In the genomic region with DNA sequence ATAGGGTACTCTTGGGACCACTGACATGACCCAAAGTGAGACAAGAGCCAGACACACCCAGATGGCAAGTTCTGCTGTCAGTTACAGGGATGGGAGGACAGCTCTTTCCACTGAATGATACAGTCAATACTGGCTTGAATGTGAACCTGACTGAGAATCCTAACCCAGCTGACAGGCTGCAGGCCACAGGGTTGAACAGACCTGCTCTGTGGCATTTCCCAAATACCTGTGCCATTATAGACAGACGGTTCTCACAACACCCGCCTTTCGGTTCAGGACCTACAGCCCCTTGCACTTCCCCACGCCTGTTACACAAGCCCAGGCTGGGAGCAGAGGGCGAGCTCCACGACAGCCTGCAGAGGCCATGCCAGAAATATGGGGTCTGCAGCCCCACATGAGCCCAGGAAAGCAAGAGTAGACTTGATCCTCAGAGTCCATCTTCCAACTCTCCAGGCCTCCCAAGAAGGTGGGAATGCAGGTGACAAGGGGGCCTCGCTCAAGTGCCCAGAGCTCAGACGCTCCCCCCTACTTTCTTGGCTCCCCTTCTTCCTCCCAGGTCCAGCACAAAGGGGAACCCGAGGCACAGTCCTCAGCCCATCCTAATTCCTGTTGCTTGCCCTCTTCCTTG, we compare ENCODE assay signal across 17 cellular contexts.
"Had no signal": no experiment of that assay in that cellular context is flagged by ENCODE, and none has a peak within 500 bp of the region (broad histone marks: within the 10 kb centered on the region; RNA-seq: fewer than 3 reads in every experiment).

No MANE protein-coding gene starts in this region.

- DNase-seq: activated CD4-positive, alpha-beta T cell treated with anti-CD3 and anti-CD28 coated beads for 1 hour; activated CD8-positive, alpha-beta memory T cell treated with anti-CD3 and anti-CD28 coated beads, Interleukin-2, amount 50 U/mL, for 48 hours; activated CD8-positive, alpha-beta T cell treated with anti-CD3 and anti-CD28 coated beads for 36 hours; activated naive CD4-positive, alpha-beta T cell; aorta; kidney; left ventricle myocardium inferior; mesenchymal stem cell; stimulated activated CD4-positive, alpha-beta T cell treated with anti-CD3 and anti-CD28 coated beads, Interleukin-4, amount 100 ng/mL, for 1 hour; stimulated activated CD8-positive, alpha-beta memory T cell treated with anti-CD3 and anti-CD28 coated beads, Interleukin-4, amount 100 ng/mL, for 48 hours; stimulated activated naive CD8-positive, alpha-beta T cell treated with anti-CD3 and anti-CD28 coated beads, Interleukin-15, Interleukin-2, amounts not matched to agents 100 U/mL and 50 U/mL, for 24 hours had no signal

- H3K27ac Mint-ChIP-seq: activated CD8-positive, alpha-beta T cell treated with anti-CD3 and anti-CD28 coated beads for 36 hours; T-helper 2 cell treated with Interferon-gamma antibody and Interleukin-4, amounts not matched to agents 5 μg/mL and 100 μg/mL, for 36 hours had no signal

- H3K4me1 ChIP-seq: gastroesophageal sphincter, left ventricle myocardium inferior had no signal

- H3K9me3 Mint-ChIP-seq: activated CD8-positive, alpha-beta T cell treated with anti-CD3 and anti-CD28 coated beads for 36 hours; T-helper 2 cell treated with Interferon-gamma antibody and Interleukin-4, amounts not matched to agents 5 μg/mL and 100 μg/mL, for 36 hours had no signal

- H3K4me3 ChIP-seq: cardiac muscle cell, gastroesophageal sphincter, left ventricle myocardium inferior, suprapubic skin had no signal

- FAIRE-seq: colon, kidney had no signal

- H3K27me3 ChIP-seq: cardiac muscle cell, gastroesophageal sphincter, suprapubic skin had no signal

- H3K9me3 ChIP-seq: gastroesophageal sphincter, left ventricle myocardium inferior, suprapubic skin had no signal

- H3K36me3 ChIP-seq: cardiac muscle cell, gastroesophageal sphincter, left ventricle myocardium inferior, suprapubic skin had no signal

- ATAC-seq: activated CD8-positive, alpha-beta T cell treated with anti-CD3 and anti-CD28 coated beads for 36 hours; gastroesophageal sphincter; stimulated activated naive CD8-positive, alpha-beta T cell treated with anti-CD3 and anti-CD28 coated beads, Interleukin-15, Interleukin-2, amounts not matched to agents 100 U/mL and 50 U/mL, for 24 hours had no signal

- H3K27ac ChIP-seq: cardiac muscle cell, gastroesophageal sphincter, left ventricle myocardium inferior, suprapubic skin had no signal

- H3K4me3 Mint-ChIP-seq: activated CD8-positive, alpha-beta T cell treated with anti-CD3 and anti-CD28 coated beads for 36 hours; nephron; T-helper 2 cell treated with Interferon-gamma antibody and Interleukin-4, amounts not matched to agents 5 μg/mL and 100 μg/mL, for 36 hours had no signal
